ENCODE assay signal across 8 cellular contexts in the genomic region with DNA sequence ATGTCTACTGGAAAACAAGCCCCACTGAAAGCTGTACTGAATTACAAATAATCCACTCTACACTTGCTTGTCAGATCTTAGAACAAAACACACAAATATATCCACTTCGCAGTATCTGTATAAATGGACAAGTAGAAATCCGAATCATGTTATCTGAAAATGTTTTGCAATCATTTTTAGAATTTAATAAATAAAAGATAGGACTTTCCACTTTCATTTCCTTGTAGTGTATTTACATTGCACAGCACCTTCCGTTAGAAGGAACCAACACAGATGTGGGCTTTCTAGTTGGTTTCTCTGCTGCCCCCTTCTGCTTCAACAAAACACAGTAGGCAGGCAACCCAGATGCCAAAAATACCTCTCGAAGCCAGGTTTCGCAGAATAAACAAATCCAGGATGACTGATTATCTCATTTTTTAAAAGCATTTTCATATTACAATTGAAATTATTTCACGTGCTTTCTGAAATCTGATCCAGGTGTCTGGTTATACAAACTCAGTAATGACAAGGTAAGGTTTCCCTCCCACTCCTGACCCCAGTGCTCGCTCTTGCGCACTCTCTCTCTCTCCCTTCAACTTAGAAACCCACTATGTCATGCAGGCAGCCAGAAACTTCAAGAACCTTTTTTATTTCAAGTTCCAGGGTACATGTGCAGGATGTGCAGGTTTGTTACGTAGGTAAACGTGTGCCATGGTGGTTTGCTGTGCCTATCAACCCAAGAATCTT.
A peak's percentile ranks its signal among the peaks of the same experiment; 100 is the strongest.
DNase-seq lines count a peak whose midpoint lies in the region; ATAC-seq and TF ChIP-seq lines count a peak whose summit lies in the region.

No MANE protein-coding gene starts in this region.

- peaks cover 11% of the 10 kb centered on the region for H3K36me3 Mint-ChIP-seq in activated T-cell treated with anti-CD3 and anti-CD28 coated beads, Interleukin-2, amount 50 U/mL, for 24 hours (ENCODE audit: low read depth)

- H3K27ac Mint-ChIP-seq in activated T-cell treated with anti-CD3 and anti-CD28 coated beads, Interleukin-2, amount 50 U/mL, for 24 hours: peak overlapping the region; percentile 66

- no peak overlapping the region for H3K4me3 ChIP-seq in foreskin fibroblast (ENCODE audit: low read depth in 1 of 2, low read length in 2 of 2)

- DNase-seq in Daoy (ENCODE audit: low read depth) (peak; percentile 52), NOMO-1 treated with DMSO at 0.1 percent for 48 hours (lab: John Stamatoyannopoulos, UW; ENCODE audit: unreplicated experiment) (peak; percentile 86), foreskin fibroblast (peak; percentile 21 to 69), renal cortical epithelial cell (ENCODE audit: low read depth) (peak; percentile 69), OCI-M2 (lab: John Stamatoyannopoulos, UW; ENCODE audit: unreplicated experiment) (no peak)
- DNase-seq in activated T-cell treated with anti-CD3 and anti-CD28 coated beads, Interleukin-2, amount 50 U/mL, for 24 hours: peak; percentile 34

- peaks cover 22% of the 10 kb centered on the region for H3K4me1 Mint-ChIP-seq in activated T-cell treated with anti-CD3 and anti-CD28 coated beads, Interleukin-2, amount 50 U/mL, for 24 hours (ENCODE audit: low read depth)

- H3K27me3 Mint-ChIP-seq in activated T-cell treated with anti-CD3 and anti-CD28 coated beads, Interleukin-2, amount 50 U/mL, for 24 hours: no peaks in the 10 kb centered on the region

- peak; percentile 20 for TF ChIP-seq CTCF in foreskin fibroblast (IDR thresholded peaks at IDR 0.05; ENCODE audit: low read depth, low read length)

- H3K9me3 Mint-ChIP-seq in activated T-cell treated with anti-CD3 and anti-CD28 coated beads, Interleukin-2, amount 50 U/mL, for 24 hours: no peaks in the 10 kb centered on the region

- peak; percentile 84 for ATAC-seq in GM21360 (IDR thresholded peaks at IDR 0.05; ENCODE audit: unreplicated experiment)
- peak; percentile 94 for ATAC-seq in HG03520 (IDR thresholded peaks at IDR 0.05; ENCODE audit: unreplicated experiment)

- H3K4me3 Mint-ChIP-seq in activated T-cell treated with anti-CD3 and anti-CD28 coated beads, Interleukin-2, amount 50 U/mL, for 24 hours: peak overlapping the region; percentile 2
